In genomic region chr11:96169250-96169649, GRCh38 we compare ENCODE assay signal across 1 cellular context.
TF ChIP-seq lines count a peak whose summit lies in the region.

No MANE protein-coding gene starts in this region.

TF ChIP-seq in IMR-90, 13 proteins besides CTCF, POLR2A, EP300 and RAD21 (continued from another document):
- TF ChIP-seq ELK1 (IDR thresholded peaks at IDR 0.05; ENCODE audit: borderline replicate concordance, low read depth, low read length): no peak
